In genomic region chr20:25223179-25223661, GRCh38 we compare ENCODE assay signal across 8 cellular contexts. TPM values are rescaled to one million over a fixed set of nuclear protein-coding genes. Genes with fewer than 3 reads are reported as not detected.
DNase-seq lines count a peak whose midpoint lies in the region; ATAC-seq and TF ChIP-seq lines count a peak whose summit lies in the region.

No MANE protein-coding gene starts in this region.

- H3K27me3 ChIP-seq in heart right ventricle (no peaks in the 10 kb centered on the region), esophagus muscularis mucosa (no peaks in the 10 kb centered on the region)

- intact Hi-C loops in heart right ventricle (cut with DNase I): no loop called here
- intact Hi-C loops in Right ventricle myocardium superior (cut with DNase I): no loop called here
- intact Hi-C loops in esophagus muscularis mucosa (cut with DNase I): no loop called here

- no peak for TF ChIP-seq EP300 in esophagus muscularis mucosa (IDR thresholded peaks at IDR 0.05)

- ATAC-seq in heart right ventricle (no peak), Right ventricle myocardium superior (ENCODE audit: poor library complexity) (no peak), GM21576 (IDR thresholded peaks at IDR 0.05; ENCODE audit: unreplicated experiment) (no peak)

- TF ChIP-seq CTCF in heart right ventricle (IDR thresholded peaks at IDR 0.05): no peak
- no peak for TF ChIP-seq CTCF in esophagus muscularis mucosa (IDR thresholded peaks at IDR 0.05)

- H3K27ac ChIP-seq in heart right ventricle (peak overlapping the region in 8 of 10 donors; percentile 55 to 94 (median 69)), esophagus muscularis mucosa (replicated peaks in 1 of 4) (peak overlapping the region; percentile 55 to 67 (median 58))

- H3K4me3 ChIP-seq in heart right ventricle: no peak overlapping the region
- no peak overlapping the region for H3K4me3 ChIP-seq in esophagus muscularis mucosa

- no peak for DNase-seq in heart right ventricle
- no peak for DNase-seq in Right ventricle myocardium superior
- DNase-seq in T1000 (lab: John Stamatoyannopoulos, UW): peak; percentile 76
- no peak for DNase-seq in esophagus muscularis mucosa (ENCODE audit: extremely low spot score)
- peak; percentile 33 to 48 for DNase-seq in stimulated activated CD4-positive, alpha-beta T cell treated with anti-CD3 and anti-CD28 coated beads, Interleukin-4, amount 100 ng/mL, for 48 hours (ENCODE audit: low read depth in 2 of 2)
- DNase-seq in NCI-H2171 treated with DMSO at 0.1 percent for 48 hours (lab: John Stamatoyannopoulos, UW): no peak
- no peak for DNase-seq in NCI-H345 (lab: John Stamatoyannopoulos, UW)

- H3K9me3 ChIP-seq in heart right ventricle (no peaks in the 10 kb centered on the region), esophagus muscularis mucosa (no peaks in the 10 kb centered on the region)

- no peak for TF ChIP-seq POLR2A in esophagus muscularis mucosa (IDR thresholded peaks at IDR 0.05; ENCODE audit: low read depth)

- 76 to 78% methylated on average over 8 of the region's 8 CpGs for WGBS in heart right ventricle, 2 donors
- 71% methylated on average over 7 of the region's 8 CpGs for WGBS in esophagus muscularis mucosa

- H3K36me3 ChIP-seq in heart right ventricle (peaks cover 0 to 67% (median 15%) of the 10 kb centered on the region in 9 donors), esophagus muscularis mucosa (peaks cover 7 to 72% (median 53%) of the 10 kb centered on the region in 4 donors)

- H3K4me1 ChIP-seq in heart right ventricle: peaks cover 27 to 91% (median 67%) of the 10 kb centered on the region in 9 donors
- H3K4me1 ChIP-seq in esophagus muscularis mucosa: peaks cover 47 to 65% (median 49%) of the 10 kb centered on the region in 4 donors

RNA-seq across cellular contexts. Expression of gene PYGB, which starts 24.7 kb away (rescaled TPM):
- 100 to 1,000 TPM; 203 to 462 (median 276) TPM for total RNA-seq in heart right ventricle
- 100 to 1,000 TPM in 1 of 2 donors, 10 to 100 TPM in 1; 83.1 to 250 TPM for polyA plus RNA-seq in heart right ventricle
- 170 TPM for total RNA-seq in Right ventricle myocardium superior
- total RNA-seq in esophagus muscularis mucosa: 100 to 1,000 TPM; 398 to 632 (median 462) TPM

RNA-seq across cellular contexts. Expression of gene ENTPD6, which starts 27.7 kb away (rescaled TPM):
- total RNA-seq in heart right ventricle (100 to 1,000 TPM in 3 of 10 donors, 10 to 100 TPM in 7; 54.6 to 141 (median 78.0) TPM), Right ventricle myocardium superior (118 TPM), esophagus muscularis mucosa (10 to 100 TPM; 39.0 to 44.1 (median 43.5) TPM)
- 100 to 1,000 TPM; 161 to 167 TPM for polyA plus RNA-seq in heart right ventricle

Comparison
In these comparisons a context has a peak if more than half of its experiments do, and no peak if none do; other contexts are left out.
1. DNase-seq: peak in T1000 (single experiment) and stimulated activated CD4-positive, alpha-beta T cell treated with anti-CD3 and anti-CD28 coated beads, Interleukin-4, amount 100 ng/mL, for 48 hours (2 of 2); none in heart right ventricle (0 of 2), Right ventricle myocardium superior (single experiment), esophagus muscularis mucosa (single experiment), NCI-H2171 treated with DMSO at 0.1 percent for 48 hours (single experiment) and NCI-H345 (single experiment).